In the genomic region with DNA sequence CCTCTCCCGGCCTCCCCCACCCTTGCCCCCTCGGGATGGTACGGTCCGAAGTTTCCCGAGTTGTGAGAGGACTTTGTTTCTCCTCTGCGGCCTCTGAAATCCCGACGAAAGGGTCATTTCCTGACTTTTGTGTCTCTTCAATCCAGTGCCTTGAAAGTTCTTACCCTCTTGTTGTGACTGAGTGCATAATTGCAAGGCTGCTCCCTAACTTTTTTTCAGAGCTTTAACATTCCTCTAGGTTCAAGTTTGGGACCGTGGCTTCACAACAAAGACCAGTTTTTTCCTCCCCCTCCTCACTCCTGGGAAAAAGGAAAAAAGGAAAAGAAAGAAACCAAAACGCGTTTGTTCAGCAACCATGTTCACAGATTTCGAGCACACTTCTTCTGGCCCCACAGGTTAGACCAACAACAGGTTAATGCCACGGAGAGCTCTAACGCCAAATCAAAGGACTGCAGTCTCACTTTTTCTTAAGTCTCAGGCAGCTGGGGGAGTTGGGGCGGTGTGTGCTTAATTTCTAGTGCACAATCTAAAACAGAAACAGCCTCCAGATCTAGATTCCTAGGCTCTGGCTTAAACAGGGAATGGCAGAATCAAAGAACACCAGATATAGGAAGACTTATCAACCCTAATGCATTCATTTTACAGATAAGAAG, we compare ENCODE assay signal across 8 cellular contexts.
DNase-seq lines count a peak whose midpoint lies in the region; ATAC-seq and TF ChIP-seq lines count a peak whose summit lies in the region.

No MANE protein-coding gene starts in this region.

- H3K4me3 ChIP-seq in astrocyte of the cerebellum (ENCODE audit: low read depth, low read length), result peak overlapping the region; percentile 29

- DNase-seq in DMS53 (lab: John Stamatoyannopoulos, UW), result peak; percentile 10
- DNase-seq in DMS53 treated with DMSO at 0.1 percent for 48 hours (lab: John Stamatoyannopoulos, UW; ENCODE audit: unreplicated experiment), result no peak
- no peak for DNase-seq in astrocyte of the cerebellum (ENCODE audit: low read depth)
- peak; percentile 28 for DNase-seq in kidney glomerular epithelial cell (lab: John Stamatoyannopoulos, UW)
- DNase-seq in COLO668 (lab: John Stamatoyannopoulos, UW; ENCODE audit: unreplicated experiment), result no peak
- DNase-seq in SIG-M5 (lab: John Stamatoyannopoulos, UW), result no peak

- TF ChIP-seq CTCF in astrocyte of the cerebellum (IDR thresholded peaks at IDR 0.05; ENCODE audit: low read depth, low read length, missing control alignments), result no peak

- no peak for ATAC-seq in GM21360 (IDR thresholded peaks at IDR 0.05; ENCODE audit: unreplicated experiment)

- in situ Hi-C loops in astrocyte of the cerebellum (cut with HindIII; ENCODE audit: low sequenced_read_pairs), result no loop called here

- peak overlapping the region; percentile 92 for H3K27ac ChIP-seq in temporal lobe (ENCODE audit: low read depth, low read length)

Comparison
In these comparisons a context has a peak if more than half of its experiments do, and no peak if none do; other contexts are left out.
1. DNase-seq: peak in DMS53 (single experiment) and kidney glomerular epithelial cell (single experiment); none in DMS53 treated with DMSO at 0.1 percent for 48 hours (single experiment), astrocyte of the cerebellum (single experiment), COLO668 (single experiment) and SIG-M5 (single experiment).